9 cellular contexts compared by ENCODE assay signal in genomic region chr7:147547252-147547897, GRCh38.
A peak's percentile ranks its signal among the peaks of the same experiment; 100 is the strongest.
DNase-seq lines count a peak whose midpoint lies in the region; ATAC-seq, FAIRE-seq and TF ChIP-seq lines count a peak whose summit lies in the region.
"Had no signal": no experiment of that assay in that cellular context is flagged by ENCODE, and none has a peak within 500 bp of the region (broad histone marks: within the 10 kb centered on the region; RNA-seq: fewer than 3 reads in every experiment).

No MANE protein-coding gene starts in this region.

- ATAC-seq in GM19023 (IDR thresholded peaks at IDR 0.05; ENCODE audit: unreplicated experiment), result no peak

- 80 to 100% methylated on average over 3 to 6 of the region's 6 CpGs for WGBS in endodermal cell (ENCODE audit: insufficient coverage in 1 of 2, insufficient read length in 1 of 2), 2 experiments
- 74 to 76% methylated on average over 6 of the region's 6 CpGs for WGBS in testis, 2 donors

- H3K27ac ChIP-seq in cardiac muscle cell (no peak overlapping the region), endodermal cell (ENCODE audit: low read depth, low read length) (no peak overlapping the region), testis (no peak overlapping the region)

- no peak for FAIRE-seq in frontal cortex (lab: Jason Lieb, UNC)

- H3K9ac ChIP-seq in endodermal cell (ENCODE audit: extremely low read depth, low read length, poor library complexity, severe bottlenecking), result no peak overlapping the region

- TF ChIP-seq CTCF in cardiac muscle cell (IDR thresholded peaks at IDR 0.05; ENCODE audit: low read depth, low read length) (peak; percentile 60), endodermal cell (conservative IDR thresholded peaks at IDR 0.05) (peak; percentile 86), testis (IDR thresholded peaks at IDR 0.05) (peak in 1 of 3 experiments; percentile 29)

- no peak overlapping the region for H3K4me3 ChIP-seq in cardiac muscle cell
- H3K4me3 ChIP-seq in endodermal cell (ENCODE audit: low read length), result no peak overlapping the region
- H3K4me3 ChIP-seq in testis, result no peak overlapping the region

- H3K9me3 ChIP-seq in cardiac muscle cell (ENCODE audit: low read depth), result no peaks in the 10 kb centered on the region
- H3K9me3 ChIP-seq in endodermal cell (ENCODE audit: control insufficient read depth, low read length), result peaks cover 30% of the 10 kb centered on the region
- H3K9me3 ChIP-seq in testis, result no peaks in the 10 kb centered on the region

- DNase-seq in cardiac muscle cell (ENCODE audit: low read depth in 1 of 2, low spot score in 1 of 2) (peak; percentile 37 to 42), cardiac septum (ENCODE audit: low spot score) (no peak), NCI-H524 treated with DMSO at 0.1 percent for 48 hours (lab: John Stamatoyannopoulos, UW) (peak; percentile 11), endodermal cell (peak; percentile 86), testis (peak; percentile 35), NCI-H187 treated with DMSO at 0.1 percent for 48 hours (lab: John Stamatoyannopoulos, UW) (no peak), frontal cortex (ENCODE audit: low spot score in 2 of 2) (no peak)

- H3K27me3 ChIP-seq in cardiac muscle cell (no peaks in the 10 kb centered on the region), endodermal cell (ENCODE audit: control insufficient read depth, insufficient read depth, low read length, poor library complexity, severe bottlenecking) (no peaks in the 10 kb centered on the region), testis (no peaks in the 10 kb centered on the region)

- H3K36me3 ChIP-seq in cardiac muscle cell (no peaks in the 10 kb centered on the region), endodermal cell (ENCODE audit: control insufficient read depth, insufficient read depth, low read length) (no peaks in the 10 kb centered on the region), testis (ENCODE audit: low read depth, missing control alignments) (no peaks in the 10 kb centered on the region)

- peaks cover 48% of the 10 kb centered on the region for H3K9me3 Mint-ChIP-seq in endodermal cell

- peaks cover 2% of the 10 kb centered on the region for H3K36me3 Mint-ChIP-seq in endodermal cell (ENCODE audit: low read depth)
- H3K36me3 Mint-ChIP-seq: activated naive CD8-positive, alpha-beta T cell had no signal

- no peaks in the 10 kb centered on the region for H3K4me1 Mint-ChIP-seq in endodermal cell

- TF ChIP-seq POLR2A in testis (IDR thresholded peaks at IDR 0.05), result no peak

- H3K4me1 ChIP-seq in cardiac muscle cell (ENCODE audit: low read depth) (no peaks in the 10 kb centered on the region), endodermal cell (ENCODE audit: control insufficient read depth, insufficient read depth, low read length) (no peaks in the 10 kb centered on the region), testis (no peaks in the 10 kb centered on the region)

- no peak overlapping the region for H3K27ac Mint-ChIP-seq in endodermal cell
- H3K27ac Mint-ChIP-seq: activated naive CD8-positive, alpha-beta T cell had no signal

- intact Hi-C loops in cardiac septum (cut with DNase I) (no loop called here), testis (cut with DNase I; ENCODE audit: low total_unique reads) (no loop called here)

- H3K27me3 Mint-ChIP-seq in endodermal cell (ENCODE audit: insufficient read depth), result no peaks in the 10 kb centered on the region
- H3K27me3 Mint-ChIP-seq: activated naive CD8-positive, alpha-beta T cell had no signal

- H3K4me3 Mint-ChIP-seq in endodermal cell, result no peak overlapping the region
- H3K4me3 Mint-ChIP-seq: activated naive CD8-positive, alpha-beta T cell had no signal

Comparison
In these comparisons a context has a peak if more than half of its experiments do, and no peak if none do; other contexts are left out.
1. DNase-seq: peak in cardiac muscle cell (2 of 2), NCI-H524 treated with DMSO at 0.1 percent for 48 hours (single experiment), endodermal cell (single experiment) and testis (single experiment); none in cardiac septum (single experiment), NCI-H187 treated with DMSO at 0.1 percent for 48 hours (single experiment) and frontal cortex (0 of 2).